Comparison of ENCODE assay signal across 1 cellular context in the genomic region with DNA sequence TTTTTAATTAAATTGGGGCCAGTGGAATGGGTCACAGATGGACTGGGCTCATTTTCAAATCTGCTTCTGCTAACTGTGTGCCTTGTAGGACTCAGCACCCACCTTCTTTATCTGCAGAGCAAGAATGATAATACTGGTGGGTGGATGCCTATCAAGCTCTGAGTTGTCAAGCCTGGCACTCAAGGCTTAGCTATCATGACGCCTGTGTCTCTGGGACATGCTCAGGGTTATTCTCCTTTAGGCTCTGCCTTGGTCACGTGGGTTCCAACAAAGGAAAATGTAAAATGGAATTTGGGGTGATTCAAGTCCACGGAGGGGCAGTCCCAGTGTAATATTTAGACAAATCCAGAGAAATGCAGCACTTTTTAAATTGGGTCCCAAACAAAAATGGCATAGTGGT.
TF ChIP-seq lines count a peak whose summit lies in the region.

No MANE protein-coding gene starts in this region.

TF ChIP-seq in H1, 55 proteins besides CTCF, POLR2A, EP300 and RAD21 (continued from another document):
- TF ChIP-seq, protein P1, sequence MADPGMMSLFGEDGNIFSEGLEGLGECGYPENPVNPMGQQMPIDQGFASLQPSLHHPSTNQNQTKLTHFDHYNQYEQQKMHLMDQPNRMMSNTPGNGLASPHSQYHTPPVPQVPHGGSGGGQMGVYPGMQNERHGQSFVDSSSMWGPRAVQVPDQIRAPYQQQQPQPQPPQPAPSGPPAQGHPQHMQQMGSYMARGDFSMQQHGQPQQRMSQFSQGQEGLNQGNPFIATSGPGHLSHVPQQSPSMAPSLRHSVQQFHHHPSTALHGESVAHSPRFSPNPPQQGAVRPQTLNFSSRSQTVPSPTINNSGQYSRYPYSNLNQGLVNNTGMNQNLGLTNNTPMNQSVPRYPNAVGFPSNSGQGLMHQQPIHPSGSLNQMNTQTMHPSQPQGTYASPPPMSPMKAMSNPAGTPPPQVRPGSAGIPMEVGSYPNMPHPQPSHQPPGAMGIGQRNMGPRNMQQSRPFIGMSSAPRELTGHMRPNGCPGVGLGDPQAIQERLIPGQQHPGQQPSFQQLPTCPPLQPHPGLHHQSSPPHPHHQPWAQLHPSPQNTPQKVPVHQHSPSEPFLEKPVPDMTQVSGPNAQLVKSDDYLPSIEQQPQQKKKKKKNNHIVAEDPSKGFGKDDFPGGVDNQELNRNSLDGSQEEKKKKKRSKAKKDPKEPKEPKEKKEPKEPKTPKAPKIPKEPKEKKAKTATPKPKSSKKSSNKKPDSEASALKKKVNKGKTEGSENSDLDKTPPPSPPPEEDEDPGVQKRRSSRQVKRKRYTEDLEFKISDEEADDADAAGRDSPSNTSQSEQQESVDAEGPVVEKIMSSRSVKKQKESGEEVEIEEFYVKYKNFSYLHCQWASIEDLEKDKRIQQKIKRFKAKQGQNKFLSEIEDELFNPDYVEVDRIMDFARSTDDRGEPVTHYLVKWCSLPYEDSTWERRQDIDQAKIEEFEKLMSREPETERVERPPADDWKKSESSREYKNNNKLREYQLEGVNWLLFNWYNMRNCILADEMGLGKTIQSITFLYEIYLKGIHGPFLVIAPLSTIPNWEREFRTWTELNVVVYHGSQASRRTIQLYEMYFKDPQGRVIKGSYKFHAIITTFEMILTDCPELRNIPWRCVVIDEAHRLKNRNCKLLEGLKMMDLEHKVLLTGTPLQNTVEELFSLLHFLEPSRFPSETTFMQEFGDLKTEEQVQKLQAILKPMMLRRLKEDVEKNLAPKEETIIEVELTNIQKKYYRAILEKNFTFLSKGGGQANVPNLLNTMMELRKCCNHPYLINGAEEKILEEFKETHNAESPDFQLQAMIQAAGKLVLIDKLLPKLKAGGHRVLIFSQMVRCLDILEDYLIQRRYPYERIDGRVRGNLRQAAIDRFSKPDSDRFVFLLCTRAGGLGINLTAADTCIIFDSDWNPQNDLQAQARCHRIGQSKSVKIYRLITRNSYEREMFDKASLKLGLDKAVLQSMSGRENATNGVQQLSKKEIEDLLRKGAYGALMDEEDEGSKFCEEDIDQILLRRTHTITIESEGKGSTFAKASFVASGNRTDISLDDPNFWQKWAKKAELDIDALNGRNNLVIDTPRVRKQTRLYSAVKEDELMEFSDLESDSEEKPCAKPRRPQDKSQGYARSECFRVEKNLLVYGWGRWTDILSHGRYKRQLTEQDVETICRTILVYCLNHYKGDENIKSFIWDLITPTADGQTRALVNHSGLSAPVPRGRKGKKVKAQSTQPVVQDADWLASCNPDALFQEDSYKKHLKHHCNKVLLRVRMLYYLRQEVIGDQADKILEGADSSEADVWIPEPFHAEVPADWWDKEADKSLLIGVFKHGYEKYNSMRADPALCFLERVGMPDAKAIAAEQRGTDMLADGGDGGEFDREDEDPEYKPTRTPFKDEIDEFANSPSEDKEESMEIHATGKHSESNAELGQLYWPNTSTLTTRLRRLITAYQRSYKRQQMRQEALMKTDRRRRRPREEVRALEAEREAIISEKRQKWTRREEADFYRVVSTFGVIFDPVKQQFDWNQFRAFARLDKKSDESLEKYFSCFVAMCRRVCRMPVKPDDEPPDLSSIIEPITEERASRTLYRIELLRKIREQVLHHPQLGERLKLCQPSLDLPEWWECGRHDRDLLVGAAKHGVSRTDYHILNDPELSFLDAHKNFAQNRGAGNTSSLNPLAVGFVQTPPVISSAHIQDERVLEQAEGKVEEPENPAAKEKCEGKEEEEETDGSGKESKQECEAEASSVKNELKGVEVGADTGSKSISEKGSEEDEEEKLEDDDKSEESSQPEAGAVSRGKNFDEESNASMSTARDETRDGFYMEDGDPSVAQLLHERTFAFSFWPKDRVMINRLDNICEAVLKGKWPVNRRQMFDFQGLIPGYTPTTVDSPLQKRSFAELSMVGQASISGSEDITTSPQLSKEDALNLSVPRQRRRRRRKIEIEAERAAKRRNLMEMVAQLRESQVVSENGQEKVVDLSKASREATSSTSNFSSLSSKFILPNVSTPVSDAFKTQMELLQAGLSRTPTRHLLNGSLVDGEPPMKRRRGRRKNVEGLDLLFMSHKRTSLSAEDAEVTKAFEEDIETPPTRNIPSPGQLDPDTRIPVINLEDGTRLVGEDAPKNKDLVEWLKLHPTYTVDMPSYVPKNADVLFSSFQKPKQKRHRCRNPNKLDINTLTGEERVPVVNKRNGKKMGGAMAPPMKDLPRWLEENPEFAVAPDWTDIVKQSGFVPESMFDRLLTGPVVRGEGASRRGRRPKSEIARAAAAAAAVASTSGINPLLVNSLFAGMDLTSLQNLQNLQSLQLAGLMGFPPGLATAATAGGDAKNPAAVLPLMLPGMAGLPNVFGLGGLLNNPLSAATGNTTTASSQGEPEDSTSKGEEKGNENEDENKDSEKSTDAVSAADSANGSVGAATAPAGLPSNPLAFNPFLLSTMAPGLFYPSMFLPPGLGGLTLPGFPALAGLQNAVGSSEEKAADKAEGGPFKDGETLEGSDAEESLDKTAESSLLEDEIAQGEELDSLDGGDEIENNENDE (IDR thresholded peaks at IDR 0.05; ENCODE audit: insufficient replicate concordance, low read length): no peak
- TF ChIP-seq, protein P2, sequence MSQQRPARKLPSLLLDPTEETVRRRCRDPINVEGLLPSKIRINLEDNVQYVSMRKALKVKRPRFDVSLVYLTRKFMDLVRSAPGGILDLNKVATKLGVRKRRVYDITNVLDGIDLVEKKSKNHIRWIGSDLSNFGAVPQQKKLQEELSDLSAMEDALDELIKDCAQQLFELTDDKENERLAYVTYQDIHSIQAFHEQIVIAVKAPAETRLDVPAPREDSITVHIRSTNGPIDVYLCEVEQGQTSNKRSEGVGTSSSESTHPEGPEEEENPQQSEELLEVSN (IDR thresholded peaks at IDR 0.05): no peak
- no peak for TF ChIP-seq TAF7 (optimal IDR thresholded peaks at IDR 0.05; ENCODE audit: borderline replicate concordance, low read depth, low read length)
- TF ChIP-seq JUN (IDR thresholded peaks at IDR 0.05; ENCODE audit: low read depth, low read length): no peak
- TF ChIP-seq SIN3A (conservative IDR thresholded peaks at IDR 0.05 in 1 of 2, IDR thresholded peaks at IDR 0.05 in 1 of 2; ENCODE audit: low read depth in 1 of 2, low read length in 2 of 2): no peak
- no peak for TF ChIP-seq SP4 (IDR thresholded peaks at IDR 0.05; ENCODE audit: low read length)
- no peak for TF ChIP-seq SRF (IDR thresholded peaks at IDR 0.05; ENCODE audit: low read depth, low read length)
